8 cellular contexts compared by ENCODE assay signal in the genomic region with DNA sequence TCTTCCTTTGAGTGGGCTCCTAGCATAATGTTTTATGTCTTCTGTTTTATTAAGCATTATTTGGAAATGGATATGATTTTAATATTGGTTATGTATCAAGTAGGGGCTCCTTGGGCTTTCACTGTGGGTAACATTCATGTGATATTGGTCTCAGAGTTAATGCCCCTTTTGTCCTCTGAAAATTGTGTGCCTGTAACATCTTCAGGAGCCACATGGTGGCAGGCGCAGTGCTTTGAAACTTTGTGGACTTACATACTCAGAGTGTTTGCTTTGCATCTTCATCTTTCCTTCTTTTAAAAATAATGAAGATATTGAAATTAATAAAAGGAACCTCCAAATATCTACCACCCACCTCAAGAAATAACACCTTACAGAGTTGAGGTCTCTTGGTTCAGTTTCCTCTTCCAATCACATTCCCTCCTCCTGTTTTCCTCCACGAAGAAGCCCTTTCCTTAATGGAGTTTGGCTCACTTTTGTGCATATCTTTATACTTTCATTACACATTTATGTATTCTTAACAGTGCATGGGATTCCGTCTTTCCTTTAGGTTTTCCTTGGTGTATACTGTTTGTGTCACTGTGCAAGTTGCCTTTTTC.
DNase-seq lines count a peak whose midpoint lies in the region; ATAC-seq and TF ChIP-seq lines count a peak whose summit lies in the region.

No MANE protein-coding gene starts in this region.

- H3K4me1 ChIP-seq in right atrium auricular region, result peaks cover 0 to 34% of the 10 kb centered on the region in 2 donors

- H3K36me3 Mint-ChIP-seq in stimulated activated naive CD8-positive, alpha-beta T cell treated with anti-CD3 and anti-CD28 coated beads, Interleukin-15, Interleukin-2, amounts not matched to agents 100 ng/mL and 50 ng/mL, for 24 hours (ENCODE audit: low read depth), result peaks cover 4% of the 10 kb centered on the region
- H3K36me3 Mint-ChIP-seq in activated naive CD4-positive, alpha-beta T cell treated with anti-CD3 and anti-CD28 coated beads, Interleukin-2, amount 10 ng/mL, durations not matched to agents 7 days and 5 days, result no peaks in the 10 kb centered on the region

- no peaks in the 10 kb centered on the region for H3K9me3 ChIP-seq in right atrium auricular region

- no peak overlapping the region for H3K4me3 ChIP-seq in right atrium auricular region

- no peak for ATAC-seq in stimulated activated naive CD8-positive, alpha-beta T cell treated with anti-CD3 and anti-CD28 coated beads, Interleukin-15, Interleukin-2, amounts not matched to agents 100 U/mL and 50 U/mL, for 24 hours
- no peak for ATAC-seq in GM18870 (IDR thresholded peaks at IDR 0.05; ENCODE audit: unreplicated experiment)

- no peak for DNase-seq in stimulated activated naive CD8-positive, alpha-beta T cell treated with anti-CD3 and anti-CD28 coated beads, Interleukin-15, Interleukin-2, amounts not matched to agents 100 U/mL and 50 U/mL, for 24 hours
- peak; percentile 11 to 49 for DNase-seq in NCI-H446 (lab: John Stamatoyannopoulos, UW)
- peak; percentile 70 for DNase-seq in activated naive CD4-positive, alpha-beta T cell treated with anti-CD3 and anti-CD28 coated beads, Interleukin-2, amount 10 ng/mL, durations not matched to agents 7 days and 5 days
- DNase-seq in right atrium auricular region (ENCODE audit: low spot score), result no peak
- peak; percentile 10 to 56 (median 19) for DNase-seq in stimulated activated naive CD4-positive, alpha-beta T cell (lab: John Stamatoyannopoulos, UW)
- DNase-seq in retina, result no peak

- peaks cover 51% of the 10 kb centered on the region for H3K4me1 Mint-ChIP-seq in stimulated activated naive CD8-positive, alpha-beta T cell treated with anti-CD3 and anti-CD28 coated beads, Interleukin-15, Interleukin-2, amounts not matched to agents 100 ng/mL and 50 ng/mL, for 24 hours (ENCODE audit: low read depth)
- peaks cover 39% of the 10 kb centered on the region for H3K4me1 Mint-ChIP-seq in activated naive CD4-positive, alpha-beta T cell treated with anti-CD3 and anti-CD28 coated beads, Interleukin-2, amount 10 ng/mL, durations not matched to agents 7 days and 5 days

- peak in 1 of 2 donors; percentile 71 for TF ChIP-seq CTCF in right atrium auricular region (IDR thresholded peaks at IDR 0.05)

- H3K27ac ChIP-seq in right atrium auricular region, result peak overlapping the region; percentile 54 to 60

- H3K9me3 Mint-ChIP-seq in stimulated activated naive CD8-positive, alpha-beta T cell treated with anti-CD3 and anti-CD28 coated beads, Interleukin-15, Interleukin-2, amounts not matched to agents 100 ng/mL and 50 ng/mL, for 24 hours, result no peaks in the 10 kb centered on the region
- no peaks in the 10 kb centered on the region for H3K9me3 Mint-ChIP-seq in activated naive CD4-positive, alpha-beta T cell treated with anti-CD3 and anti-CD28 coated beads, Interleukin-2, amount 10 ng/mL, durations not matched to agents 7 days and 5 days

- H3K27me3 Mint-ChIP-seq in stimulated activated naive CD8-positive, alpha-beta T cell treated with anti-CD3 and anti-CD28 coated beads, Interleukin-15, Interleukin-2, amounts not matched to agents 100 ng/mL and 50 ng/mL, for 24 hours, result no peaks in the 10 kb centered on the region
- H3K27me3 Mint-ChIP-seq in activated naive CD4-positive, alpha-beta T cell treated with anti-CD3 and anti-CD28 coated beads, Interleukin-2, amount 10 ng/mL, durations not matched to agents 7 days and 5 days, result no peaks in the 10 kb centered on the region

- H3K27me3 ChIP-seq in right atrium auricular region, result no peaks in the 10 kb centered on the region

- CTCF ChIA-PET in activated naive CD4-positive, alpha-beta T cell treated with anti-CD3 and anti-CD28 coated beads, Interleukin-2, amount 10 ng/mL, durations not matched to agents 7 days and 5 days (lab: Charles Lee), result interaction anchor here (1.2 to 6.0 kb wide), 4 partner anchors 9 to 29 kb away, joined by 3 to 162 read pairs (median 72); no protein-coding TSS in a partner anchor

- H3K36me3 ChIP-seq in right atrium auricular region, result no peaks in the 10 kb centered on the region

- no peak overlapping the region for H3K4me3 Mint-ChIP-seq in stimulated activated naive CD8-positive, alpha-beta T cell treated with anti-CD3 and anti-CD28 coated beads, Interleukin-15, Interleukin-2, amounts not matched to agents 100 ng/mL and 50 ng/mL, for 24 hours
- no peak overlapping the region for H3K4me3 Mint-ChIP-seq in activated naive CD4-positive, alpha-beta T cell treated with anti-CD3 and anti-CD28 coated beads, Interleukin-2, amount 10 ng/mL, durations not matched to agents 7 days and 5 days

- peak overlapping the region; percentile 54 for H3K27ac Mint-ChIP-seq in stimulated activated naive CD8-positive, alpha-beta T cell treated with anti-CD3 and anti-CD28 coated beads, Interleukin-15, Interleukin-2, amounts not matched to agents 100 ng/mL and 50 ng/mL, for 24 hours
- H3K27ac Mint-ChIP-seq in activated naive CD4-positive, alpha-beta T cell treated with anti-CD3 and anti-CD28 coated beads, Interleukin-2, amount 10 ng/mL, durations not matched to agents 7 days and 5 days, result no peak overlapping the region

Comparison
In these comparisons a context has a peak if more than half of its experiments do, and no peak if none do; other contexts are left out.
1. DNase-seq: peak in NCI-H446 (2 of 2), activated naive CD4-positive, alpha-beta T cell treated with anti-CD3 and anti-CD28 coated beads, Interleukin-2, amount 10 ng/mL, durations not matched to agents 7 days and 5 days (single experiment) and stimulated activated naive CD4-positive, alpha-beta T cell (6 of 6); none in stimulated activated naive CD8-positive, alpha-beta T cell treated with anti-CD3 and anti-CD28 coated beads, Interleukin-15, Interleukin-2, amounts not matched to agents 100 U/mL and 50 U/mL, for 24 hours (single experiment), right atrium auricular region (single experiment) and retina (single experiment).